Comparison of ENCODE assay signal across 1 cellular context in the genomic region with DNA sequence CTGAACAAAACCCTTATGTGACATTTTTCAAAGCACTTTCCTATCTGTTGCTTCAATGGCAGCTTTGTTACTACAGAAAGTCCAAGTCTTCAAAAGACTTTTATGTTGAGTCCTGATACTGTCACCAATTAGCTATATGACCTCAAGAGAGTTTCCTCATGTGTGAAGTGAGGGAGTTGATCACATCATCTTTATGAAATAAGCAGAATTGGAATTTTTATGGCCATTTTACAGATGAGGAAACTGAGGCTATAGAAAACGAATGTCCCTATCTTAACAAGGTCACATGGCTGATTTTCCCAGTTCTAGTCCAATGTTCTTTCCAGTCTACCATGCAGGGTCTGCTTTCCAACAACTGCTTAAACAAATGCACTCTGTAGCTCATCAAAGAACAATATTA.
TF ChIP-seq lines count a peak whose summit lies in the region.

No MANE protein-coding gene starts in this region.

TF ChIP-seq in GM12878, 131 proteins besides CTCF, POLR2A, EP300 and RAD21 (continued from another document):
- TF ChIP-seq, protein P1, sequence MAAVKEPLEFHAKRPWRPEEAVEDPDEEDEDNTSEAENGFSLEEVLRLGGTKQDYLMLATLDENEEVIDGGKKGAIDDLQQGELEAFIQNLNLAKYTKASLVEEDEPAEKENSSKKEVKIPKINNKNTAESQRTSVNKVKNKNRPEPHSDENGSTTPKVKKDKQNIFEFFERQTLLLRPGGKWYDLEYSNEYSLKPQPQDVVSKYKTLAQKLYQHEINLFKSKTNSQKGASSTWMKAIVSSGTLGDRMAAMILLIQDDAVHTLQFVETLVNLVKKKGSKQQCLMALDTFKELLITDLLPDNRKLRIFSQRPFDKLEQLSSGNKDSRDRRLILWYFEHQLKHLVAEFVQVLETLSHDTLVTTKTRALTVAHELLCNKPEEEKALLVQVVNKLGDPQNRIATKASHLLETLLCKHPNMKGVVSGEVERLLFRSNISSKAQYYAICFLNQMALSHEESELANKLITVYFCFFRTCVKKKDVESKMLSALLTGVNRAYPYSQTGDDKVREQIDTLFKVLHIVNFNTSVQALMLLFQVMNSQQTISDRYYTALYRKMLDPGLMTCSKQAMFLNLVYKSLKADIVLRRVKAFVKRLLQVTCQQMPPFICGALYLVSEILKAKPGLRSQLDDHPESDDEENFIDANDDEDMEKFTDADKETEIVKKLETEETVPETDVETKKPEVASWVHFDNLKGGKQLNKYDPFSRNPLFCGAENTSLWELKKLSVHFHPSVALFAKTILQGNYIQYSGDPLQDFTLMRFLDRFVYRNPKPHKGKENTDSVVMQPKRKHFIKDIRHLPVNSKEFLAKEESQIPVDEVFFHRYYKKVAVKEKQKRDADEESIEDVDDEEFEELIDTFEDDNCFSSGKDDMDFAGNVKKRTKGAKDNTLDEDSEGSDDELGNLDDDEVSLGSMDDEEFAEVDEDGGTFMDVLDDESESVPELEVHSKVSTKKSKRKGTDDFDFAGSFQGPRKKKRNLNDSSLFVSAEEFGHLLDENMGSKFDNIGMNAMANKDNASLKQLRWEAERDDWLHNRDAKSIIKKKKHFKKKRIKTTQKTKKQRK (IDR thresholded peaks at IDR 0.05; ENCODE audit: low read depth, low read length), result no peak
- TF ChIP-seq STAT1 (conservative IDR thresholded peaks at IDR 0.05) (no peak), CREB1 (IDR thresholded peaks at IDR 0.05; ENCODE audit: low read depth) (peak; percentile 85), YY1 (IDR thresholded peaks at IDR 0.05; ENCODE audit: low read depth, low read length) (no peak), IRF4 (IDR thresholded peaks at IDR 0.05; ENCODE audit: low read depth, low read length) (no peak), RELA (IDR thresholded peaks at IDR 0.05; ENCODE audit: borderline replicate concordance, partially characterized antibody) (no peak), YBX1 (IDR thresholded peaks at IDR 0.05) (no peak), HDAC2 (IDR thresholded peaks at IDR 0.05) (no peak), POLR2AphosphoS2 (IDR thresholded peaks at IDR 0.05; ENCODE audit: low read depth, low read length) (no peak), CREM (IDR thresholded peaks at IDR 0.05; ENCODE audit: low read depth) (peak; percentile 29; the same call in 1 of the 2 replicates), IKZF2 (IDR thresholded peaks at IDR 0.05) (no peak), CHD4 (IDR thresholded peaks at IDR 0.05) (no peak), NR2C2 (IDR thresholded peaks at IDR 0.05; ENCODE audit: borderline replicate concordance, control insufficient read depth, insufficient read length, low read depth) (no peak), SIX5 (IDR thresholded peaks at IDR 0.05; ENCODE audit: low read depth, low read length, severe bottlenecking) (no peak)
- TF ChIP-seq, protein P2, sequence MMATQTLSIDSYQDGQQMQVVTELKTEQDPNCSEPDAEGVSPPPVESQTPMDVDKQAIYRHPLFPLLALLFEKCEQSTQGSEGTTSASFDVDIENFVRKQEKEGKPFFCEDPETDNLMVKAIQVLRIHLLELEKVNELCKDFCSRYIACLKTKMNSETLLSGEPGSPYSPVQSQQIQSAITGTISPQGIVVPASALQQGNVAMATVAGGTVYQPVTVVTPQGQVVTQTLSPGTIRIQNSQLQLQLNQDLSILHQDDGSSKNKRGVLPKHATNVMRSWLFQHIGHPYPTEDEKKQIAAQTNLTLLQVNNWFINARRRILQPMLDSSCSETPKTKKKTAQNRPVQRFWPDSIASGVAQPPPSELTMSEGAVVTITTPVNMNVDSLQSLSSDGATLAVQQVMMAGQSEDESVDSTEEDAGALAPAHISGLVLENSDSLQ (IDR thresholded peaks at IDR 0.05), result no peak
